8 cellular contexts compared by ENCODE assay signal in the genomic region with DNA sequence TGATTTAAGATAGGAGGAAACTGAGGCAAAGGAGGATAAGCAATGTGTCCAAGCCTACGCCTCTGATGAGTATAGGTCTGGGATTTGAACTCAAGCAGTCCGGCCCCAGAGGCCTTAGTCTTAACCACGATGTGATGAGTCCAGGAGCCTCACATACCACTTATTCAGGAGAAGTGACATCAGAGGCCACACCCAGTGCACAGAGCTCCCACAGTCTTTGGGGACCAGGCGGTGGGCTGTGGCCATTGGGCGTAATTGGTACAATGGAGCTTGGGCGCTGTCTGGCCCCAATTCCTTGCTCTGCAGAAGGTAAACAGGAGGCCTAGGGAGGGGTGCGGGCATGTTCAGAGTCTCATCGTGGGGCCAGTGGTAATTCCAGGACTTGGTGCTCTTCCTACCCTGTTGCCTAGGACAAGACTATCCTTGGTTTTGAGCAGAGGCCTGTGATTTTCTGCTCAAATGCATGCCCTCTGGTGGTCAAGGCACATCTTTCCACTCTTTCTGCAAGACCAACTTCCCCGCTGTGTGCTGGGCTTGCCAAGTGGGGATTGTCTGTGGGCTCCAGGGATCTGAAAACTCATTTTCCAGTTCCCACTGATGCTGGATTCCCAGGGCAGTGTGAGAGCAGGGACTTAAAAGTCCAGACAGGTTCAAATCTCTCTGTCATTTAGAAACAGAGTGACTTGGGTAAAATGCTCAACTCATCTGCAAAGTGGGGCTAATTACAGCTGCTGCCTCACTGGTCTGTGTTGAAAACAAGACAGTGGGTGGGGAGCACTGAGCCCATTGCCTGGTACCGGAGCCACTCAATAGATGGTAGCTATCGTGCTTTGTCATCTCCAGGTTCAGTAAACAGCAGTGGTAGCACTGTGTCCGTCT. TPM values are rescaled to one million over a fixed set of nuclear protein-coding genes. Genes with fewer than 3 reads are reported as not detected.
DNase-seq lines count a peak whose midpoint lies in the region; ATAC-seq, FAIRE-seq and TF ChIP-seq lines count a peak whose summit lies in the region.

No MANE protein-coding gene starts in this region.

- DNase-seq in Ammon's horn (ENCODE audit: low spot score) (peak; percentile 92), GM12891 (ENCODE audit: insufficient read length, low spot score) (peak; percentile 58), NOMO-1 treated with dmso at 0.1 percent for 144 hours (lab: John Stamatoyannopoulos, UW; ENCODE audit: unreplicated experiment) (peak; percentile 33), T47D (ENCODE audit: low read depth in 1 of 2, low spot score in 1 of 2) (peak; percentile 78 to 90), immature natural killer cell (peak; percentile 9 to 10 (median 9)), NCI-H1048 (lab: John Stamatoyannopoulos, UW) (no peak)

- peak; percentile 86 for FAIRE-seq in GM12891 (lab: Jason Lieb, UNC)

- H3K9me3 Mint-ChIP-seq in immature natural killer cell, result no peaks in the 10 kb centered on the region
- no peaks in the 10 kb centered on the region for H3K9me3 Mint-ChIP-seq in stimulated activated memory B cell treated with anti-CD40 and anti-IgM and Interleukin-4, amounts not matched to agents 10 μg/mL and 1 μg/mL and 100 μg/mL, for 72 hours

- in situ Hi-C loops in T47D (cut with HindIII; ENCODE audit: low pct_unique_long_range_greater_than_20kb, low sequenced_read_pairs), result no loop called here

- no peak overlapping the region for H3K4me3 Mint-ChIP-seq in immature natural killer cell
- no peak overlapping the region for H3K4me3 Mint-ChIP-seq in stimulated activated memory B cell treated with anti-CD40 and anti-IgM and Interleukin-4, amounts not matched to agents 10 μg/mL and 1 μg/mL and 100 μg/mL, for 72 hours

- peaks cover 0 to 2% (median 1%) of the 10 kb centered on the region in 3 donors for H3K27me3 Mint-ChIP-seq in immature natural killer cell (ENCODE audit: low read depth in 3 of 3)
- H3K27me3 Mint-ChIP-seq in stimulated activated memory B cell treated with anti-CD40 and anti-IgM and Interleukin-4, amounts not matched to agents 10 μg/mL and 1 μg/mL and 100 μg/mL, for 72 hours, result no peaks in the 10 kb centered on the region

- peaks cover 9 to 12% of the 10 kb centered on the region in 2 donors for H3K4me1 Mint-ChIP-seq in immature natural killer cell
- H3K4me1 Mint-ChIP-seq in stimulated activated memory B cell treated with anti-CD40 and anti-IgM and Interleukin-4, amounts not matched to agents 10 μg/mL and 1 μg/mL and 100 μg/mL, for 72 hours, result peaks cover 8% of the 10 kb centered on the region

- ATAC-seq in stimulated activated memory B cell treated with anti-CD40 and anti-IgM and Interleukin-4, amounts not matched to agents 10 μg/mL and 1 μg/mL and 100 μg/mL, for 72 hours, result peak; percentile 63
- ATAC-seq in HG03097 (IDR thresholded peaks at IDR 0.05; ENCODE audit: low FRiP score, unreplicated experiment), result no peak

- no peak for TF ChIP-seq POLR2A in GM12891 (IDR thresholded peaks at IDR 0.05; ENCODE audit: low read depth, low read length)

- H3K27ac Mint-ChIP-seq in immature natural killer cell, result no peak overlapping the region
- H3K27ac Mint-ChIP-seq in stimulated activated memory B cell treated with anti-CD40 and anti-IgM and Interleukin-4, amounts not matched to agents 10 μg/mL and 1 μg/mL and 100 μg/mL, for 72 hours, result no peak overlapping the region

- no peaks in the 10 kb centered on the region for H3K36me3 Mint-ChIP-seq in immature natural killer cell
- H3K36me3 Mint-ChIP-seq in stimulated activated memory B cell treated with anti-CD40 and anti-IgM and Interleukin-4, amounts not matched to agents 10 μg/mL and 1 μg/mL and 100 μg/mL, for 72 hours, result peaks cover 7% of the 10 kb centered on the region

TF ChIP-seq in GM12891, 5 proteins besides CTCF, POLR2A, EP300 and RAD21:
- TF ChIP-seq SPI1 (IDR thresholded peaks at IDR 0.05; ENCODE audit: low read depth, low read length) (no peak), POU2F2 (IDR thresholded peaks at IDR 0.05; ENCODE audit: low read depth, low read length) (no peak), POLR2AphosphoS5 (IDR thresholded peaks at IDR 0.05; ENCODE audit: low read depth, low read length) (no peak), TAF1 (IDR thresholded peaks at IDR 0.05; ENCODE audit: low read depth, low read length) (no peak), PAX5 (IDR thresholded peaks at IDR 0.05; ENCODE audit: insufficient read depth, low read length, severe bottlenecking) (no peak)

RNA-seq across cellular contexts. Expression of a gene that starts 15.8 kb away (rescaled TPM):
- polyA plus RNA-seq in GM12891 (2012; ENCODE audit: low read depth, missing spikeins), result 11.7 TPM
- 1 to 10 TPM; 1.2 to 3.2 (median 1.4) TPM for polyA plus RNA-seq in immature natural killer cell
